Comparison of ENCODE assay signal across 8 cellular contexts in genomic region chr2:219171231-219171651, GRCh38. TPM values are rescaled to one million over a fixed set of nuclear protein-coding genes. Genes with fewer than 3 reads are reported as not detected.
A peak's percentile ranks its signal among the peaks of the same experiment; 100 is the strongest.
DNase-seq lines count a peak whose midpoint lies in the region; ATAC-seq and TF ChIP-seq lines count a peak whose summit lies in the region.
"Had no signal": no experiment of that assay in that cellular context is flagged by ENCODE, and none has a peak within 500 bp of the region (broad histone marks: within the 10 kb centered on the region; RNA-seq: fewer than 3 reads in every experiment).

No MANE protein-coding gene starts in this region.

- no peak for TF ChIP-seq POLR2A in stomach (IDR thresholded peaks at IDR 0.05)

- peaks cover 16% of the 10 kb centered on the region for H3K4me1 ChIP-seq in DND-41 (ENCODE audit: insufficient read depth, low read length)
- H3K4me1 ChIP-seq in SJCRH30 = no peaks in the 10 kb centered on the region
- peaks cover 12 to 48% (median 32%) of the 10 kb centered on the region in 4 donors for H3K4me1 ChIP-seq in stomach

- DNase-seq in DND-41 (peak; percentile 35), SJCRH30 (peak; percentile 35 to 69), cerebellum (ENCODE audit: low spot score) (peak; percentile 48), left lobe of liver (ENCODE audit: low spot score) (no peak), stomach (no peak)

- no peak overlapping the region for H3K4me2 ChIP-seq in DND-41 (ENCODE audit: insufficient read depth, low read length)

- H3K36me3 ChIP-seq in DND-41 (ENCODE audit: insufficient read depth, low read length) (peaks cover 42% of the 10 kb centered on the region), SJCRH30 (no peaks in the 10 kb centered on the region), stomach (peaks cover 32 to 39% (median 36%) of the 10 kb centered on the region in 4 donors)

- no peak overlapping the region for H3K9ac ChIP-seq in DND-41 (ENCODE audit: low read depth, low read length)

- no peaks in the 10 kb centered on the region for H3K9me3 ChIP-seq in DND-41 (ENCODE audit: insufficient read depth, low read length, severe bottlenecking)
- H3K9me3 ChIP-seq in SJCRH30 (replicated peaks) = no peaks in the 10 kb centered on the region
- no peaks in the 10 kb centered on the region for H3K9me3 ChIP-seq in stomach

- no peak overlapping the region for H2AFZ ChIP-seq in DND-41 (ENCODE audit: low read depth, low read length)

- WGBS in stomach, 5 donors = 21 to 38% (median 28%) methylated on average over 5 to 6 of the region's 6 CpGs

- H3K27ac ChIP-seq in DND-41 (ENCODE audit: low read length) (0 out of 2 replicates have a peak overlapping the region, but pooled peaks have one; percentile 19), SJCRH30 (no peak overlapping the region), stomach (peak overlapping the region in 4 of 5 donors; percentile 59 to 72 (median 70))

- peaks cover 7% of the 10 kb centered on the region for H3K79me2 ChIP-seq in DND-41 (ENCODE audit: insufficient read depth, low read length)

- ATAC-seq in DND-41 (ENCODE audit: insufficient read depth, low read depth) = peak; percentile 69
- ATAC-seq in HG02885 (IDR thresholded peaks at IDR 0.05; ENCODE audit: poor library complexity, unreplicated experiment) = peak; percentile 47
- peak; percentile 62 for ATAC-seq in left lobe of liver
- ATAC-seq in HG03135 (IDR thresholded peaks at IDR 0.05; ENCODE audit: unreplicated experiment) = no peak

- no peak for TF ChIP-seq EP300 in stomach (IDR thresholded peaks at IDR 0.05)

- peak; percentile 72 for TF ChIP-seq CTCF in DND-41 (IDR thresholded peaks at IDR 0.05; ENCODE audit: borderline replicate concordance, extremely low read depth, low read length, poor library complexity, severe bottlenecking)
- TF ChIP-seq CTCF in stomach (IDR thresholded peaks at IDR 0.05) = peak in 5 of 7 experiments; percentile 44 to 77 (median 72)

- no peak overlapping the region for H3K4me3 ChIP-seq in DND-41 (ENCODE audit: low read depth in 1 of 2, low read length in 2 of 2)
- no peak overlapping the region for H3K4me3 ChIP-seq in SJCRH30
- no peak overlapping the region for H3K4me3 ChIP-seq in stomach

- H3K27me3 ChIP-seq in DND-41 (ENCODE audit: insufficient read depth, low read length, poor library complexity) (no peaks in the 10 kb centered on the region), SJCRH30 (no peaks in the 10 kb centered on the region), stomach (no peaks in the 10 kb centered on the region)

- intact Hi-C loops in stomach (cut with DNase I; ENCODE audit: low total_unique reads) = loop anchor here (5.0 kb wide), 1 partner anchor 46 kb away; the partner anchor contains the start of gene ABCB6

- peaks cover 4% of the 10 kb centered on the region; the same call in 1 of the 2 replicates for H4K20me1 ChIP-seq in DND-41 (ENCODE audit: insufficient read depth, low read length)

RNA-seq across cellular contexts. Expression of gene SLC23A3, which starts 1.4 kb away (rescaled TPM):
- 0.10 and 0.13 TPM in 2 replicates for total RNA-seq in SJCRH30 (2014; rRNA removed; shearing (Covaris generic))
- total RNA-seq in cerebellum = 1.3 TPM
- 2.8 TPM for total RNA-seq in left lobe of liver
- total RNA-seq in stomach = 1 to 10 TPM in 2 of 5 donors, under 1 TPM in 3; 0.45 to 4.1 (median 0.92) TPM
- polyA plus RNA-seq in stomach = 1 to 10 TPM in 1 of 3 donors, under 1 TPM in 1, not detected in 1; 0.50 to 2.3 TPM
- total RNA-seq: temporal lobe had no signal

RNA-seq across cellular contexts. Expression of gene CNPPD1, which starts 5.5 kb away (rescaled TPM):
- 13.0 and 13.3 TPM in 2 replicates for total RNA-seq in SJCRH30 (2014; rRNA removed; shearing (Covaris generic))
- total RNA-seq in cerebellum (20.5 TPM), left lobe of liver (31.2 TPM), stomach (10 to 100 TPM; 12.8 to 48.2 (median 36.2) TPM)
- polyA plus RNA-seq in stomach = 10 to 100 TPM; 26.5 to 45.5 (median 34.2) TPM

RNA-seq across cellular contexts. Expression of gene RETREG2, which starts 6.8 kb away (rescaled TPM):
- 32.0 and 38.0 TPM in 2 replicates for total RNA-seq in SJCRH30 (2014; rRNA removed; shearing (Covaris generic))
- total RNA-seq in cerebellum (42.8 TPM), left lobe of liver (54.8 TPM), stomach (10 to 100 TPM; 31.9 to 97.3 (median 43.9) TPM)
- 10 to 100 TPM; 23.9 to 52.5 (median 25.1) TPM for polyA plus RNA-seq in stomach

RNA-seq across cellular contexts. Expression of gene NHEJ1, which starts 10.6 kb away (rescaled TPM):
- 19.6 and 21.7 TPM in 2 replicates for total RNA-seq in SJCRH30 (2014; rRNA removed; shearing (Covaris generic))
- total RNA-seq in cerebellum (18.1 TPM), left lobe of liver (7.8 TPM), stomach (10 to 100 TPM in 3 of 5 donors, 1 to 10 TPM in 2; 4.5 to 25.5 (median 13.2) TPM)
- polyA plus RNA-seq in stomach = 10 to 100 TPM; 10.3 to 19.1 (median 10.4) TPM

RNA-seq across cellular contexts. Expression of gene ZFAND2B, which starts 35.3 kb away (rescaled TPM):
- total RNA-seq in SJCRH30 (2014; rRNA removed; shearing (Covaris generic)) = 16.0 and 16.2 TPM in 2 replicates
- total RNA-seq in cerebellum (12.2 TPM), left lobe of liver (28.6 TPM), stomach (10 to 100 TPM; 21.3 to 79.7 (median 33.8) TPM)
- 10 to 100 TPM; 45.0 to 81.3 (median 46.6) TPM for polyA plus RNA-seq in stomach

Comparison
In these comparisons a context has a peak if more than half of its experiments do, and no peak if none do; other contexts are left out.
1. DNase-seq: peak in DND-41 (single experiment), SJCRH30 (2 of 2) and cerebellum (single experiment); none in left lobe of liver (single experiment) and stomach (single experiment).